In the genomic region with DNA sequence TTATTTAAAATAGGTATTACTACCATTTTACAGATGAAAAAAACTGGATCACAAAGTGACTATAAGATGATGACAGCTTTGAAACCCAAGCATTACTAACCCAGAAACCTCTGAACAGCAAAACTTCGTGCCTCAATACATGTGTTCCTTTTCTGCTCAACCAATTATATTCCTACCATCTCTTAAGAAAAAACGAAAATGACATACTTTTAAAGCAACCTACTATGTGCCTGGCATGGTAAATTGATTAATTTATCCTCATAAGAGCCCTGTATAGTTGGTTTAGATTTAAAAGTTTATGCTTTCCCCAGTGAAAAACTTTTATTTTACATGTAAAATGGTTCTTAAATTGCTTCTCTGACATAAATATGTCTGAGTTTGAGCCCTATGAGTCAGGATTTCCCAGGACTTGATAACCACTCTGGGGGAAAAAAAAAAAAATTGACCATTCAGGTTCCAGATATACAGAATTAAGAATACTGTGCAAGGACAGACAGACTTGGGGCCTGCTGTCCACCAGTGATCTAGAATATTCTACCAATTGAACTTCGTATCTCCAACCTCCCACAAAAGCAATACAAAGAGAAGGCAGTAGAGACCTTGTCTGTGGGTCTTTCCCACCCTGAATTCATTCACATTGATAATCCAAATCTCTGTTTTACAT, we compare ENCODE assay signal across 10 cellular contexts. TPM values are rescaled to one million over a fixed set of nuclear protein-coding genes. Genes with fewer than 3 reads are reported as not detected.
A peak's percentile ranks its signal among the peaks of the same experiment; 100 is the strongest.
DNase-seq lines count a peak whose midpoint lies in the region; ATAC-seq and TF ChIP-seq lines count a peak whose summit lies in the region.
"Had no signal": no experiment of that assay in that cellular context is flagged by ENCODE, and none has a peak within 500 bp of the region (broad histone marks: within the 10 kb centered on the region; RNA-seq: fewer than 3 reads in every experiment).

No MANE protein-coding gene starts in this region.

- 53 to 68% methylated on average over 2 to 3 of the region's 3 CpGs for WGBS in endodermal cell (ENCODE audit: insufficient coverage in 1 of 2, insufficient read length in 1 of 2), 2 experiments

- peak overlapping the region; percentile 98 for H3K27ac Mint-ChIP-seq in activated T-cell treated with anti-CD3 and anti-CD28 coated beads, Interleukin-2, amount 50 U/mL, for 24 hours
- H3K27ac Mint-ChIP-seq in endodermal cell (peak overlapping the region; percentile 49), progenitor cell of endocrine pancreas (peak overlapping the region; percentile 92)

- H3K27me3 ChIP-seq in RWPE2 (ENCODE audit: insufficient read depth, poor library complexity, severe bottlenecking) (no peaks in the 10 kb centered on the region), endodermal cell (ENCODE audit: control insufficient read depth, insufficient read depth, low read length, poor library complexity, severe bottlenecking) (no peaks in the 10 kb centered on the region)

- no peak overlapping the region for H3K4me3 ChIP-seq in RWPE2 (ENCODE audit: severe bottlenecking)
- peak overlapping the region; percentile 100 for H3K4me3 ChIP-seq in endodermal cell (ENCODE audit: low read length)

- in situ Hi-C loops in KBM-7 (cut with MboI; ENCODE audit: low pct_unique_long_range_greater_than_20kb, low sequenced_read_pairs), result no loop called here

- H3K9me3 ChIP-seq in RWPE2 (ENCODE audit: severe bottlenecking) (no peaks in the 10 kb centered on the region), endodermal cell (ENCODE audit: control insufficient read depth, low read length) (no peaks in the 10 kb centered on the region)

- ATAC-seq in RWPE2 (ENCODE audit: low read depth), result no peak
- no peak for ATAC-seq in HG03432 (IDR thresholded peaks at IDR 0.05; ENCODE audit: unreplicated experiment)

- H3K27ac ChIP-seq in RWPE2 (ENCODE audit: poor library complexity, severe bottlenecking) (peak overlapping the region; percentile 67), endodermal cell (ENCODE audit: low read depth, low read length) (no peak overlapping the region)

- H3K36me3 ChIP-seq in RWPE2 (ENCODE audit: low read depth) (no peaks in the 10 kb centered on the region), endodermal cell (ENCODE audit: control insufficient read depth, insufficient read depth, low read length) (no peaks in the 10 kb centered on the region)

- no peaks in the 10 kb centered on the region for H3K9me3 Mint-ChIP-seq in activated T-cell treated with anti-CD3 and anti-CD28 coated beads, Interleukin-2, amount 50 U/mL, for 24 hours
- H3K9me3 Mint-ChIP-seq in endodermal cell, result no peaks in the 10 kb centered on the region
- no peaks in the 10 kb centered on the region for H3K9me3 Mint-ChIP-seq in progenitor cell of endocrine pancreas (ENCODE audit: low read depth)

- H3K27me3 Mint-ChIP-seq in activated T-cell treated with anti-CD3 and anti-CD28 coated beads, Interleukin-2, amount 50 U/mL, for 24 hours, result no peaks in the 10 kb centered on the region
- H3K27me3 Mint-ChIP-seq in endodermal cell (ENCODE audit: insufficient read depth) (no peaks in the 10 kb centered on the region), progenitor cell of endocrine pancreas (no peaks in the 10 kb centered on the region)

- TF ChIP-seq CTCF in RWPE2 (IDR thresholded peaks at IDR 0.05; ENCODE audit: poor library complexity, severe bottlenecking) (no peak), endodermal cell (conservative IDR thresholded peaks at IDR 0.05) (no peak), progenitor cell of endocrine pancreas (IDR thresholded peaks at IDR 0.05; ENCODE audit: unreplicated experiment) (no peak)

- peak overlapping the region; percentile 100 for H3K4me3 Mint-ChIP-seq in activated T-cell treated with anti-CD3 and anti-CD28 coated beads, Interleukin-2, amount 50 U/mL, for 24 hours
- H3K4me3 Mint-ChIP-seq in endodermal cell, result peak overlapping the region; percentile 100
- H3K4me3 Mint-ChIP-seq in progenitor cell of endocrine pancreas (ENCODE audit: low read depth), result peak overlapping the region; percentile 99

- H3K4me1 Mint-ChIP-seq in activated T-cell treated with anti-CD3 and anti-CD28 coated beads, Interleukin-2, amount 50 U/mL, for 24 hours (ENCODE audit: low read depth), result peaks cover 69% of the 10 kb centered on the region
- H3K4me1 Mint-ChIP-seq in endodermal cell (peaks cover 66% of the 10 kb centered on the region), progenitor cell of endocrine pancreas (ENCODE audit: low read depth) (peaks cover 66% of the 10 kb centered on the region)

- DNase-seq in activated T-cell treated with anti-CD3 and anti-CD28 coated beads, Interleukin-2, amount 50 U/mL, for 24 hours, result no peak
- DNase-seq in activated T-cell treated with anti-CD3 and anti-CD28 coated beads, Interleukin-2, amount 50 U/mL, for 1 hour, result no peak
- DNase-seq in RWPE2 (ENCODE audit: low spot score) (no peak), endodermal cell (no peak), progenitor cell of endocrine pancreas (ENCODE audit: low spot score, unreplicated experiment) (no peak), KBM-7 (no peak), DMS114 treated with DMSO at 0.1 percent for 48 hours (lab: John Stamatoyannopoulos, UW; ENCODE audit: unreplicated experiment) (no peak)
- DNase-seq: hippocampal formation, NCI-H1048 had no signal

- H3K4me1 ChIP-seq in RWPE2 (ENCODE audit: insufficient read depth, poor library complexity, severe bottlenecking) (peaks cover 31% of the 10 kb centered on the region), endodermal cell (ENCODE audit: control insufficient read depth, insufficient read depth, low read length) (peaks cover 27% of the 10 kb centered on the region)

- peak overlapping the region; percentile 100 for H3K9ac ChIP-seq in endodermal cell (ENCODE audit: extremely low read depth, low read length, poor library complexity, severe bottlenecking)

- peaks cover 64% of the 10 kb centered on the region for H3K36me3 Mint-ChIP-seq in activated T-cell treated with anti-CD3 and anti-CD28 coated beads, Interleukin-2, amount 50 U/mL, for 24 hours (ENCODE audit: low read depth)
- no peaks in the 10 kb centered on the region for H3K36me3 Mint-ChIP-seq in endodermal cell (ENCODE audit: low read depth)
- peaks cover 3% of the 10 kb centered on the region for H3K36me3 Mint-ChIP-seq in progenitor cell of endocrine pancreas (ENCODE audit: insufficient read depth)

RNA-seq across cellular contexts. Expression of a gene that starts 4.3 kb away (rescaled TPM):
- total RNA-seq in endodermal cell (100 to 1,000 TPM; 323 to 779 TPM), progenitor cell of endocrine pancreas (391 and 408 TPM in 2 replicates)
- polyA plus RNA-seq in endodermal cell (2013, experiment 1 of 2), result 193 TPM
- 173 TPM for polyA plus RNA-seq in endodermal cell (2013, experiment 2 of 2)
